Comparison of ENCODE assay signal across 19 cellular contexts in the genomic region with DNA sequence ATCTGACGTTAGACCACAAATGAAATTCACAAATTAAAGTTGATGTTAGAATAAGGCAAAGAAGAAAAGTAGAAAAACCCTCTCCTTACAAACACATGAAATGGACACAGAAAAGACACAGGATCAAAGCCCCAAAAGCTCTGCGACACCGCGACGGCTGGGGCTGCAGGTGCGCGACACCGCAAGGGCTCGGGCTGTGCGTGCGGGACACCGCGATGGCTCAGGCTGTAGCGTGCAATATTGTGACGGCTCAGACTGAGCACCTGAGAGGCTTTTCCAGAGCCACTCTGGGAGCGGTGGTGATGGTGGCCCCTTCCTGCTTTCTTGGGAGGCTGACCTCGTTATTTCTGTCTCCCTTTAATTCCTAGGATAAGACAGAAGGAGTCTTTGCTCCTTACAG.
DNase-seq lines count a peak whose midpoint lies in the region; ATAC-seq and TF ChIP-seq lines count a peak whose summit lies in the region.
"Had no signal": no experiment of that assay in that cellular context is flagged by ENCODE, and none has a peak within 500 bp of the region (broad histone marks: within the 10 kb centered on the region; RNA-seq: fewer than 3 reads in every experiment).

No MANE protein-coding gene starts in this region.

- no peak for TF ChIP-seq RAD21 in IMR-90 (IDR thresholded peaks at IDR 0.05; ENCODE audit: low read length)

- H3K27me3 ChIP-seq in IMR-90 (ENCODE audit: control insufficient read depth, insufficient read depth, low read length): no peaks in the 10 kb centered on the region
- H3K27me3 ChIP-seq in heart left ventricle: no peaks in the 10 kb centered on the region
- H3K27me3 ChIP-seq: BE2C, BLaER1 had no signal

- CTCF ChIA-PET in IMR-90 (lab: Yijun Ruan, JAX): no interaction called here

- H2AFZ ChIP-seq in IMR-90 (replicated peaks; ENCODE audit: low read length, poor library complexity): no peak overlapping the region

- H3K36me3 ChIP-seq in IMR-90 (ENCODE audit: control insufficient read depth, insufficient read depth, low read length) (peaks cover 59% of the 10 kb centered on the region), heart left ventricle (peaks cover 0 to 93% (median 75%) of the 10 kb centered on the region in 9 donors)

- intact Hi-C loops in IMR-90 (cut with micrococcal nuclease) (no loop called here), heart left ventricle (cut with DNase I) (loop anchor here in 5 of 10 donors (5.0 to 10.0 kb wide), 3 partner anchors 62 to 70 kb away; no protein-coding TSS in a partner anchor)

- H3K36me3 Mint-ChIP-seq in T-helper 17 cell (ENCODE audit: low read depth): peaks cover 6% of the 10 kb centered on the region
- H3K36me3 Mint-ChIP-seq in central memory CD8-positive, alpha-beta T cell (ENCODE audit: insufficient read depth): peaks cover 23% of the 10 kb centered on the region
- H3K36me3 Mint-ChIP-seq in stimulated activated effector memory CD8-positive, alpha-beta T cell treated with anti-CD3 and anti-CD28 coated beads, Interleukin-12 subunit alpha, Interleukin-12 subunit beta, amount 100 ng/mL, for 72 hours: peaks cover 13% of the 10 kb centered on the region

- H3K9me3 ChIP-seq in IMR-90 (ENCODE audit: control insufficient read depth, insufficient read depth, low read length) (no peaks in the 10 kb centered on the region), T-helper 17 cell (ENCODE audit: control insufficient read depth, low read length, poor library complexity, severe bottlenecking) (no peaks in the 10 kb centered on the region), heart left ventricle (no peaks in the 10 kb centered on the region)
- H3K9me3 ChIP-seq: BE2C, BLaER1 had no signal

- no TSS peak for BruUV-seq in IMR-90 (replicated peaks; lab: Mats Ljungman, UMichigan)

- no peak overlapping the region for H2BK20ac ChIP-seq in IMR-90 (ENCODE audit: low read depth, low read length)

- no peak overlapping the region for H4K91ac ChIP-seq in IMR-90 (ENCODE audit: insufficient read depth, low read depth, low read length)

- POLR2A ChIA-PET in IMR-90 (lab: Charles Lee; ENCODE audit: unreplicated experiment): no interaction called here

- in situ Hi-C loops in IMR-90 (cut with MboI; ENCODE audit: low sequenced_read_pairs): no loop called here

- H3K56ac ChIP-seq in IMR-90 (ENCODE audit: extremely low read depth, insufficient read depth, low read length): no peak overlapping the region

- WGBS in IMR-90 (ENCODE audit: extremely low coverage in 2 of 2, insufficient read length in 1 of 2), 2 experiments: 100% methylated on average over 9 of the region's 17 CpGs; no CpG with 5 or more reads in 1 of the 2 experiments
- 94 to 97% (median 95%) methylated on average over 17 of the region's 17 CpGs for WGBS in heart left ventricle, 4 donors

- no peak overlapping the region for H3K4ac ChIP-seq in IMR-90 (ENCODE audit: low read depth, low read length)

- DNase-seq in IMR-90 (no peak), T-helper 17 cell (no peak), heart left ventricle (no peak), D341Med (ENCODE audit: low spot score) (no peak)
- no peak for DNase-seq in central memory CD8-positive, alpha-beta T cell (ENCODE audit: low spot score in 2 of 2)
- no peak for DNase-seq in stimulated activated effector memory CD8-positive, alpha-beta T cell treated with anti-CD3 and anti-CD28 coated beads, Interleukin-12 subunit alpha, Interleukin-12 subunit beta, amount 100 ng/mL, for 72 hours (ENCODE audit: low spot score in 2 of 2)
- DNase-seq: 8988T; ACHN; BE2C; C1 segment of cervical spinal cord; CD4-positive, alpha-beta memory T cell; CD4-positive, CD25-positive, alpha-beta regulatory T cell; CD8-positive, alpha-beta memory T cell; COR-L47; DMS79 treated with DMSO at 0.1 percent for 48 hours; GF-D8 had no signal

- H3K9me1 ChIP-seq in IMR-90 (ENCODE audit: insufficient read depth, low read length): no peaks in the 10 kb centered on the region

- dilution Hi-C loops in IMR-90 (cut with HindIII; ENCODE audit: low sequenced_read_pairs, unreplicated experiment): no loop called here

- no peaks in the 10 kb centered on the region for H3K4me1 ChIP-seq in IMR-90 (ENCODE audit: control insufficient read depth, insufficient read depth, low read length)
- H3K4me1 ChIP-seq in heart left ventricle: peaks cover 0 to 22% (median 0%) of the 10 kb centered on the region in 12 donors
- H3K4me1 ChIP-seq: BE2C had no signal

- H3K4me3 ChIP-seq in IMR-90 (ENCODE audit: insufficient read depth, low read depth, low read length): no peak overlapping the region
- no peak overlapping the region for H3K4me3 ChIP-seq in heart left ventricle
- H3K4me3 ChIP-seq: BLaER1 had no signal

- no peak overlapping the region for H3K9ac ChIP-seq in IMR-90 (ENCODE audit: low read depth, low read length)
- H3K9ac ChIP-seq: BLaER1 had no signal

- H4K5ac ChIP-seq in IMR-90 (ENCODE audit: low read depth, low read length): no peak overlapping the region

- no peak overlapping the region for H4K8ac ChIP-seq in IMR-90 (ENCODE audit: low read depth in 2 of 2, low read length in 2 of 2)

- H3K4me1 Mint-ChIP-seq in T-helper 17 cell: peaks cover 6% of the 10 kb centered on the region
- H3K4me1 Mint-ChIP-seq in central memory CD8-positive, alpha-beta T cell: peaks cover 4% of the 10 kb centered on the region
- no peaks in the 10 kb centered on the region for H3K4me1 Mint-ChIP-seq in stimulated activated effector memory CD8-positive, alpha-beta T cell treated with anti-CD3 and anti-CD28 coated beads, Interleukin-12 subunit alpha, Interleukin-12 subunit beta, amount 100 ng/mL, for 72 hours
- H3K4me1 Mint-ChIP-seq: CD14-positive monocyte; CD4-positive, alpha-beta memory T cell; CD8-positive, alpha-beta memory T cell had no signal

- no peak overlapping the region for H2BK15ac ChIP-seq in IMR-90 (ENCODE audit: low read depth, low read length)

- no peaks in the 10 kb centered on the region for H3K9me3 Mint-ChIP-seq in central memory CD8-positive, alpha-beta T cell
- no peaks in the 10 kb centered on the region for H3K9me3 Mint-ChIP-seq in stimulated activated effector memory CD8-positive, alpha-beta T cell treated with anti-CD3 and anti-CD28 coated beads, Interleukin-12 subunit alpha, Interleukin-12 subunit beta, amount 100 ng/mL, for 72 hours
- H3K9me3 Mint-ChIP-seq: CD14-positive monocyte; CD4-positive, CD25-positive, alpha-beta regulatory T cell; CD8-positive, alpha-beta memory T cell had no signal

- no peak overlapping the region for H3K14ac ChIP-seq in IMR-90 (replicated peaks; ENCODE audit: low read depth, low read length)

- H3K27ac ChIP-seq in IMR-90 (ENCODE audit: insufficient read depth, low read length) (no peak overlapping the region), heart left ventricle (no peak overlapping the region)
- H3K27ac ChIP-seq: BLaER1 had no signal

- no peak for ATAC-seq in IMR-90 (ENCODE audit: low read depth)
- ATAC-seq in T-helper 17 cell: no peak
- ATAC-seq in central memory CD8-positive, alpha-beta T cell (replicated peaks; ENCODE audit: extremely low read depth, poor library complexity, severe bottlenecking): no peak
- no peak for ATAC-seq in stimulated activated effector memory CD8-positive, alpha-beta T cell treated with anti-CD3 and anti-CD28 coated beads, Interleukin-12 subunit alpha, Interleukin-12 subunit beta, amount 100 ng/mL, for 72 hours
- ATAC-seq in heart left ventricle: no peak
- no peak for ATAC-seq in HG02642 (IDR thresholded peaks at IDR 0.05; ENCODE audit: poor library complexity, unreplicated experiment)

- TF ChIP-seq CTCF in IMR-90 (conservative IDR thresholded peaks at IDR 0.05; ENCODE audit: low read depth, low read length) (no peak), heart left ventricle (IDR thresholded peaks at IDR 0.05) (no peak)

- peak overlapping the region; percentile 41 for H3K27ac Mint-ChIP-seq in T-helper 17 cell
- peak overlapping the region; percentile 65 for H3K27ac Mint-ChIP-seq in central memory CD8-positive, alpha-beta T cell (ENCODE audit: low read depth)
- peak overlapping the region; percentile 74 for H3K27ac Mint-ChIP-seq in stimulated activated effector memory CD8-positive, alpha-beta T cell treated with anti-CD3 and anti-CD28 coated beads, Interleukin-12 subunit alpha, Interleukin-12 subunit beta, amount 100 ng/mL, for 72 hours

- H2AK5ac ChIP-seq in IMR-90 (ENCODE audit: low read depth, low read length): no peak overlapping the region

- H3K27me3 Mint-ChIP-seq in T-helper 17 cell: no peaks in the 10 kb centered on the region
- H3K27me3 Mint-ChIP-seq in central memory CD8-positive, alpha-beta T cell: no peaks in the 10 kb centered on the region
- H3K27me3 Mint-ChIP-seq: CD4-positive, alpha-beta memory T cell; CD4-positive, CD25-positive, alpha-beta regulatory T cell; CD8-positive, alpha-beta memory T cell had no signal

- no peak overlapping the region for H3K4me2 ChIP-seq in IMR-90 (ENCODE audit: low read depth, low read length)
- H3K4me2 ChIP-seq: BLaER1 had no signal

- no peaks in the 10 kb centered on the region for H4K20me1 ChIP-seq in IMR-90 (ENCODE audit: insufficient read depth, low read length)

- H2BK5ac ChIP-seq in IMR-90 (ENCODE audit: low read depth, low read length, poor library complexity, severe bottlenecking): no peak overlapping the region

- H3K23ac ChIP-seq in IMR-90 (ENCODE audit: low read depth, low read length): no peak overlapping the region

- no peak overlapping the region for H2BK120ac ChIP-seq in IMR-90 (ENCODE audit: low read depth, low read length)

- no peak overlapping the region for H3K18ac ChIP-seq in IMR-90 (ENCODE audit: low read depth, low read length)

- no peak overlapping the region for H3K4me3 Mint-ChIP-seq in T-helper 17 cell
- H3K4me3 Mint-ChIP-seq in central memory CD8-positive, alpha-beta T cell: no peak overlapping the region
- no peak overlapping the region for H3K4me3 Mint-ChIP-seq in stimulated activated effector memory CD8-positive, alpha-beta T cell treated with anti-CD3 and anti-CD28 coated beads, Interleukin-12 subunit alpha, Interleukin-12 subunit beta, amount 100 ng/mL, for 72 hours
- H3K4me3 Mint-ChIP-seq: CD14-positive monocyte; CD4-positive, alpha-beta memory T cell; CD4-positive, CD25-positive, alpha-beta regulatory T cell had no signal

- peak overlapping the region; percentile 0 for H2AK9ac ChIP-seq in IMR-90 (replicated peaks; ENCODE audit: low read depth, low read length, poor library complexity)

- TF ChIP-seq POLR2A in IMR-90 (IDR thresholded peaks at IDR 0.05; ENCODE audit: low read depth, low read length) (no peak), heart left ventricle (IDR thresholded peaks at IDR 0.05) (no peak)

- H3K79me1 ChIP-seq in IMR-90 (ENCODE audit: low read depth in 1 of 2, low read length in 2 of 2): no peaks in the 10 kb centered on the region

TF ChIP-seq in IMR-90, 13 proteins besides CTCF, POLR2A, EP300 and RAD21 (continues in another document):
- no peak for TF ChIP-seq SMC3 (IDR thresholded peaks at IDR 0.05; ENCODE audit: low read depth, low read length)
- no peak for TF ChIP-seq RFX5 (IDR thresholded peaks at IDR 0.05; ENCODE audit: low read depth, low read length)
